ENCODE assay signal across 29 cellular contexts in genomic region chr2:16221461-16222010, GRCh38.
"Had no signal": no experiment of that assay in that cellular context is flagged by ENCODE, and none has a peak within 500 bp of the region (broad histone marks: within the 10 kb centered on the region; RNA-seq: fewer than 3 reads in every experiment).

No MANE protein-coding gene starts in this region.

- H3K4me2 ChIP-seq: SK-N-SH had no signal

- H3K27ac ChIP-seq: ascending aorta, SJSA1 had no signal

- FAIRE-seq: TTC549 had no signal

- ATAC-seq: activated CD8-positive, alpha-beta T cell treated with anti-CD3 and anti-CD28 coated beads, Interleukin-2, amount 10 ng/mL, durations not matched to agents 7 days and 5 days; Panc1 had no signal

- DNase-seq: activated CD4-positive, alpha-beta T cell treated with anti-CD3 and anti-CD28 coated beads, Interleukin-2, amount 10 ng/mL, durations not matched to agents 7 days and 5 days; activated CD4-positive, alpha-beta T cell treated with anti-CD3 and anti-CD28 coated beads, Interleukin-2, amount 50 U/mL, for 48 hours; activated CD8-positive, alpha-beta T cell treated with anti-CD3 and anti-CD28 coated beads, Interleukin-2, amount 10 ng/mL, durations not matched to agents 7 days and 5 days; activated gamma-delta T cell; activated naive CD4-positive, alpha-beta T cell treated with Interleukin-2 at 50 U/mL for 16 hours; activated naive CD8-positive, alpha-beta T cell treated with anti-CD3 and anti-CD28 coated beads, Interleukin-2, amount 10 ng/mL, durations not matched to agents 7 days and 5 days; activated T-cell treated with anti-CD3 and anti-CD28 coated beads, Interleukin-2, amount 50 U/mL, for 24 hours; amygdala; Karpas-422; NCI-H1105; NCI-H1417 treated with DMSO at 0.1 percent for 48 hours; NCI-H187 treated with DMSO at 0.1 percent for 48 hours; NCI-H2081; NCI-H2171 treated with DMSO at 0.1 percent for 48 hours; NCI-H2227 treated with DMSO at 0.1 percent for 48 hours; NCI-H446 treated with DMSO at 0.1 percent for 48 hours; NCI-H524; NCI-H69; RPMI8226; SHP77 treated with DMSO at 0.1 percent for 48 hours; SK-N-SH had no signal

- H3K4me3 ChIP-seq: ascending aorta, SJSA1 had no signal

- H3K27me3 Mint-ChIP-seq: activated CD4-positive, alpha-beta T cell treated with anti-CD3 and anti-CD28 coated beads, Interleukin-2, amount 10 ng/mL, durations not matched to agents 7 days and 5 days; activated naive CD4-positive, alpha-beta T cell treated with anti-CD3 and anti-CD28 coated beads, Interleukin-2, amount 50 U/mL, for 24 hours; activated naive CD8-positive, alpha-beta T cell treated with anti-CD3 and anti-CD28 coated beads, Interleukin-2, amount 10 ng/mL, durations not matched to agents 7 days and 5 days; activated T-cell treated with anti-CD3 and anti-CD28 coated beads, Interleukin-2, amount 50 U/mL, for 24 hours had no signal

- H3K4me1 Mint-ChIP-seq: activated CD4-positive, alpha-beta T cell treated with anti-CD3 and anti-CD28 coated beads, Interleukin-2, amount 10 ng/mL, durations not matched to agents 7 days and 5 days; activated naive CD4-positive, alpha-beta T cell treated with anti-CD3 and anti-CD28 coated beads, Interleukin-2, amount 50 U/mL, for 24 hours; activated naive CD8-positive, alpha-beta T cell treated with anti-CD3 and anti-CD28 coated beads, Interleukin-2, amount 10 ng/mL, durations not matched to agents 7 days and 5 days had no signal

- H3K9me3 ChIP-seq: ascending aorta, SJSA1, SK-N-SH had no signal

- H3K36me3 Mint-ChIP-seq: activated naive CD4-positive, alpha-beta T cell treated with anti-CD3 and anti-CD28 coated beads, Interleukin-2, amount 50 U/mL, for 24 hours; activated naive CD8-positive, alpha-beta T cell treated with anti-CD3 and anti-CD28 coated beads, Interleukin-2, amount 10 ng/mL, durations not matched to agents 7 days and 5 days had no signal

- H3K9ac ChIP-seq: SK-N-SH had no signal

- H3K4me1 ChIP-seq: ascending aorta, SJSA1 had no signal

- H3K27ac Mint-ChIP-seq: activated CD4-positive, alpha-beta T cell treated with anti-CD3 and anti-CD28 coated beads, Interleukin-2, amount 10 ng/mL, durations not matched to agents 7 days and 5 days; activated CD8-positive, alpha-beta T cell treated with anti-CD3 and anti-CD28 coated beads, Interleukin-2, amount 10 ng/mL, durations not matched to agents 7 days and 5 days; activated naive CD4-positive, alpha-beta T cell treated with anti-CD3 and anti-CD28 coated beads, Interleukin-2, amount 50 U/mL, for 24 hours; activated naive CD8-positive, alpha-beta T cell treated with anti-CD3 and anti-CD28 coated beads, Interleukin-2, amount 10 ng/mL, durations not matched to agents 7 days and 5 days; activated T-cell treated with anti-CD3 and anti-CD28 coated beads, Interleukin-2, amount 50 U/mL, for 24 hours; activated T-helper 2 cell treated with anti-CD3 and anti-CD28 coated beads, Interferon-gamma antibody, Interleukin-2, Interleukin-4, amounts not matched to agents 10 μg/mL and 5 μg/mL and 100 μg/mL, durations not matched to agents 14 hours and 24 hours and 36 hours; T-helper 1 cell treated with Interleukin-12 subunit alpha and Interleukin-12 subunit beta and Interleukin-4 antibody, amounts not matched to agents 30 μg/mL and 1 μg/mL, for 36 hours; T-helper 2 cell treated with Interferon-gamma antibody and Interleukin-4, amounts not matched to agents 5 μg/mL and 100 μg/mL, for 36 hours had no signal

- H3K9me3 Mint-ChIP-seq: activated CD4-positive, alpha-beta T cell treated with anti-CD3 and anti-CD28 coated beads, Interleukin-2, amount 10 ng/mL, durations not matched to agents 7 days and 5 days; activated naive CD4-positive, alpha-beta T cell treated with anti-CD3 and anti-CD28 coated beads, Interleukin-2, amount 50 U/mL, for 24 hours; activated naive CD8-positive, alpha-beta T cell treated with anti-CD3 and anti-CD28 coated beads, Interleukin-2, amount 10 ng/mL, durations not matched to agents 7 days and 5 days; activated T-cell treated with anti-CD3 and anti-CD28 coated beads, Interleukin-2, amount 50 U/mL, for 24 hours; activated T-helper 2 cell treated with anti-CD3 and anti-CD28 coated beads, Interferon-gamma antibody, Interleukin-2, Interleukin-4, amounts not matched to agents 10 μg/mL and 5 μg/mL and 100 μg/mL, durations not matched to agents 14 hours and 24 hours and 36 hours; T-helper 1 cell treated with Interleukin-12 subunit alpha and Interleukin-12 subunit beta and Interleukin-4 antibody, amounts not matched to agents 30 μg/mL and 1 μg/mL, for 36 hours; T-helper 2 cell treated with Interferon-gamma antibody and Interleukin-4, amounts not matched to agents 5 μg/mL and 100 μg/mL, for 36 hours had no signal

- H3K4me3 Mint-ChIP-seq: activated CD4-positive, alpha-beta T cell treated with anti-CD3 and anti-CD28 coated beads, Interleukin-2, amount 10 ng/mL, durations not matched to agents 7 days and 5 days; activated CD8-positive, alpha-beta T cell treated with anti-CD3 and anti-CD28 coated beads, Interleukin-2, amount 10 ng/mL, durations not matched to agents 7 days and 5 days; activated naive CD4-positive, alpha-beta T cell treated with anti-CD3 and anti-CD28 coated beads, Interleukin-2, amount 50 U/mL, for 24 hours; activated naive CD8-positive, alpha-beta T cell treated with anti-CD3 and anti-CD28 coated beads, Interleukin-2, amount 10 ng/mL, durations not matched to agents 7 days and 5 days; activated T-cell treated with anti-CD3 and anti-CD28 coated beads, Interleukin-2, amount 50 U/mL, for 24 hours; T-helper 1 cell treated with Interleukin-12 subunit alpha and Interleukin-12 subunit beta and Interleukin-4 antibody, amounts not matched to agents 30 μg/mL and 1 μg/mL, for 36 hours; T-helper 2 cell treated with Interferon-gamma antibody and Interleukin-4, amounts not matched to agents 5 μg/mL and 100 μg/mL, for 36 hours had no signal

- H3K36me3 ChIP-seq: ascending aorta, SJSA1 had no signal

- H3K27me3 ChIP-seq: ascending aorta, SJSA1 had no signal
